ENCODE assay signal across 1 cellular context in genomic region chr1:226073184-226073950, GRCh38.
TF ChIP-seq lines count a peak whose summit lies in the region.

No MANE protein-coding gene starts in this region.

TF ChIP-seq in GM12878, 131 proteins besides CTCF, POLR2A, EP300 and RAD21 (continued from another document):
- TF ChIP-seq ATF2 (IDR thresholded peaks at IDR 0.05; ENCODE audit: low read length), result 0 out of 2 replicates have a peak, but pooled peaks have one; percentile 13
- peak; percentile 4; the same call in 1 of the 2 replicates for TF ChIP-seq POLR2AphosphoS5 (IDR thresholded peaks at IDR 0.05; ENCODE audit: low read length)
TF ChIP-seq in GM12878: peak in this region for 3.
